In genomic region chr18:32018331-32019250, GRCh38 we compare ENCODE assay signal across 1 cellular context.
A peak's percentile ranks its signal among the peaks of the same experiment; 100 is the strongest.
TF ChIP-seq lines count a peak whose summit lies in the region.

RNF125 (plus strand) TSS chr18:32018825; CDS start chr18:32018864, 39 bp downstream.

TF ChIP-seq in H1, 55 proteins besides CTCF, POLR2A, EP300 and RAD21:
- TF ChIP-seq RBBP5 (IDR thresholded peaks at IDR 0.05; ENCODE audit: borderline replicate concordance, low read depth, low read length) (peak; percentile 85), BCL11A (IDR thresholded peaks at IDR 0.05; ENCODE audit: low read depth in 2 of 2, low read length in 2 of 2) (no peak), TEAD4 (IDR thresholded peaks at IDR 0.05; ENCODE audit: low read depth, low read length) (0 out of 2 replicates have a peak, but pooled peaks have one; percentile 3), USF2 (IDR thresholded peaks at IDR 0.05; ENCODE audit: low read length) (no peak), ASH2L (IDR thresholded peaks at IDR 0.05; ENCODE audit: low read length) (peak; percentile 80), TBP (IDR thresholded peaks at IDR 0.05; ENCODE audit: low read depth, low read length) (peak; percentile 86), TAF7 (optimal IDR thresholded peaks at IDR 0.05; ENCODE audit: borderline replicate concordance, low read depth, low read length) (peak; percentile 61), EGR1 (IDR thresholded peaks at IDR 0.05; ENCODE audit: borderline replicate concordance, low read depth, low read length) (peak; percentile 63; the same call in 1 of the 2 replicates), JUN (IDR thresholded peaks at IDR 0.05; ENCODE audit: low read depth, low read length) (no peak), GABPA (IDR thresholded peaks at IDR 0.05; ENCODE audit: borderline replicate concordance, insufficient read depth, low read length) (no peak), CREB1 (IDR thresholded peaks at IDR 0.05) (peak; percentile 59), POU5F1 (IDR thresholded peaks at IDR 0.05; ENCODE audit: low read depth, low read length) (no peak), KDM5A (IDR thresholded peaks at IDR 0.05; ENCODE audit: low read length) (no peak), NRF1 (IDR thresholded peaks at IDR 0.05; ENCODE audit: low read depth, low read length) (no peak), MAX (IDR thresholded peaks at IDR 0.05) (peak; percentile 98), SUZ12 (IDR thresholded peaks at IDR 0.05; ENCODE audit: low read length) (0 out of 2 replicates have a peak, but pooled peaks have one; percentile 40), BACH1 (IDR thresholded peaks at IDR 0.05; ENCODE audit: low read length) (no peak), TAF1 (IDR thresholded peaks at IDR 0.05; ENCODE audit: low read depth, low read length) (peak; percentile 83), KDM4A (IDR thresholded peaks at IDR 0.05; ENCODE audit: low read depth, low read length, severe bottlenecking) (peak; percentile 95), SIN3A (conservative IDR thresholded peaks at IDR 0.05 in 1 of 2, IDR thresholded peaks at IDR 0.05 in 1 of 2; ENCODE audit: low read depth in 1 of 2, low read length in 2 of 2) (peak; percentile 89 to 91), SAP30 (IDR thresholded peaks at IDR 0.05; ENCODE audit: insufficient read depth, insufficient replicate concordance, low read length) (peak; percentile 41), SP1 (IDR thresholded peaks at IDR 0.05; ENCODE audit: low read depth, low read length) (peak; percentile 32; the same call in 1 of the 2 replicates), E2F6 (IDR thresholded peaks at IDR 0.05) (peak; percentile 95), RNF2 (IDR thresholded peaks at IDR 0.05; ENCODE audit: borderline replicate concordance, low read depth, low read length, missing control alignments, poor library complexity, severe bottlenecking) (peak; percentile 69), JUND (IDR thresholded peaks at IDR 0.05; ENCODE audit: low read length) (peak; percentile 5; the same call in 1 of the 2 replicates), SIX5 (IDR thresholded peaks at IDR 0.05; ENCODE audit: low read depth, low read length) (peak; percentile 8; the same call in 1 of the 2 replicates), PHF8 (conservative IDR thresholded peaks at IDR 0.05; ENCODE audit: low read depth, low read length) (peak; percentile 71), HDAC2 (IDR thresholded peaks at IDR 0.05; ENCODE audit: borderline replicate concordance in 1 of 2, low read depth in 2 of 2, low read length in 2 of 2) (peak in 1 of 2 experiments; percentile 27; a peak in 1 of 4 replicates), SP2 (IDR thresholded peaks at IDR 0.05; ENCODE audit: low read length) (no peak)
